Comparison of ENCODE assay signal across 2 cellular contexts in genomic region chr2:486381-486780, GRCh38.
TF ChIP-seq lines count a peak whose summit lies in the region.

No MANE protein-coding gene starts in this region.

TF ChIP-seq in HepG2, 621 proteins besides CTCF, POLR2A, EP300 and RAD21 (continued from another document):
- no peak for TF ChIP-seq LRRFIP1 (CRISPR knock-in tag; conservative IDR thresholded peaks at IDR 0.05)
- no peak for TF ChIP-seq ZNF207 (IDR thresholded peaks at IDR 0.05; ENCODE audit: borderline replicate concordance)
- TF ChIP-seq, protein P1, sequence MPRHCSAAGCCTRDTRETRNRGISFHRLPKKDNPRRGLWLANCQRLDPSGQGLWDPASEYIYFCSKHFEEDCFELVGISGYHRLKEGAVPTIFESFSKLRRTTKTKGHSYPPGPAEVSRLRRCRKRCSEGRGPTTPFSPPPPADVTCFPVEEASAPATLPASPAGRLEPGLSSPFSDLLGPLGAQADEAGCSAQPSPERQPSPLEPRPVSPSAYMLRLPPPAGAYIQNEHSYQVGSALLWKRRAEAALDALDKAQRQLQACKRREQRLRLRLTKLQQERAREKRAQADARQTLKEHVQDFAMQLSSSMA (CRISPR knock-in tag; IDR thresholded peaks at IDR 0.05): no peak
- TF ChIP-seq MLXIP (CRISPR knock-in tag; IDR thresholded peaks at IDR 0.05; ENCODE audit: borderline replicate concordance): no peak
- TF ChIP-seq CREB1 (IDR thresholded peaks at IDR 0.05): no peak
- no peak for TF ChIP-seq CREB1 (CRISPR knock-in tag; IDR thresholded peaks at IDR 0.05)
- no peak for TF ChIP-seq CREB3 (CRISPR knock-in tag; IDR thresholded peaks at IDR 0.05)
- TF ChIP-seq ZMAT3 (CRISPR knock-in tag; conservative IDR thresholded peaks at IDR 0.05): no peak
- no peak for TF ChIP-seq ZNF552 (CRISPR knock-in tag; IDR thresholded peaks at IDR 0.05; ENCODE audit: borderline replicate concordance)
- no peak for TF ChIP-seq HINFP (CRISPR knock-in tag; IDR thresholded peaks at IDR 0.05; ENCODE audit: low read depth)

TF ChIP-seq in SK-N-SH, 30 proteins besides CTCF, POLR2A, EP300 and RAD21 (continued from another document):
- no peak for TF ChIP-seq RXRA (IDR thresholded peaks at IDR 0.05; ENCODE audit: borderline replicate concordance, low read depth)
- no peak for TF ChIP-seq TEAD4 (IDR thresholded peaks at IDR 0.05; ENCODE audit: borderline replicate concordance, insufficient read depth)
- TF ChIP-seq EZH2phosphoT487 (IDR thresholded peaks at IDR 0.05; ENCODE audit: borderline replicate concordance, low read depth): no peak
